ENCODE assay signal across 8 cellular contexts in the genomic region with DNA sequence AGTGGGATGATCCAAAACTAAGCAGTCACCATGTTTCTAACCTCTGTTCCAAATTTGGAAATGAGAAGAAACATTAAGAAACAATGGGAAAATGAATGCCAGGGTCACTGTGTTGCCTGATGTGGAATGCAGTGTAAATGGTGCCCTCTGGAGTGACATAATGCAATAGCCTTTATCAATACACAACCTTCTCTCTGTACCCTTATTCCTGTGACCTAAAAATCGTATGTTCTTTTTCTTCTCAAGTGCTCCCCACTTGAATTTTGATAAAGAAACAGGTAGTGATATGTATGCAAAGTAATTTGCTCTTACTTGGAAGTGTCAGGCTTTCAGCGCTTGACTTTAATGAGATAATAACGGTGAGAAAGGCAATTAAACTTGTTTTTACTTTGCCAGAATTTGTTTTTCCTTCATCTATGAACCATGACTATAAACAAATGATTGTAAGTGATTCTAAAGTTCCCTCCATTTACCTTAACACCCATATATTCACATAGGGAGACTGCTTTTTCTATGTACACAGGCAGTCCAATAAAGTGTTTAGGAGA.
A peak's percentile ranks its signal among the peaks of the same experiment; 100 is the strongest.
DNase-seq lines count a peak whose midpoint lies in the region; TF ChIP-seq lines count a peak whose summit lies in the region.

No MANE protein-coding gene starts in this region.

- no peak overlapping the region for H3K18ac ChIP-seq in mesendoderm (ENCODE audit: low read length)

- TF ChIP-seq POLR2A in vagina (IDR thresholded peaks at IDR 0.05) = no peak

- no peak overlapping the region for H2BK120ac ChIP-seq in mesendoderm (ENCODE audit: low read depth, low read length)

- no peaks in the 10 kb centered on the region for H3K79me1 ChIP-seq in mesendoderm (ENCODE audit: low read length)

- no peak overlapping the region for H3K4ac ChIP-seq in mesendoderm (ENCODE audit: low read depth, low read length)

- no peak overlapping the region for H2AK5ac ChIP-seq in mesendoderm (ENCODE audit: low read length)

- H3K4me1 ChIP-seq in mesendoderm (ENCODE audit: control insufficient read depth, low read depth, low read length) (no peaks in the 10 kb centered on the region), vagina (peaks cover 10% of the 10 kb centered on the region)

- peak; percentile 40 for DNase-seq in D341Med (ENCODE audit: low spot score)
- DNase-seq in LHCN-M2 (ENCODE audit: low read depth) = peak; percentile 49
- DNase-seq in MCF 10A (ENCODE audit: unreplicated experiment) = peak; percentile 60
- peak; percentile 32 for DNase-seq in mesendoderm
- DNase-seq in DMS79 (lab: John Stamatoyannopoulos, UW) = no peak
- no peak for DNase-seq in stimulated activated CD4-positive, alpha-beta T cell treated with anti-CD3 and anti-CD28 coated beads, Interleukin-4, amount 100 ng/mL, for 4 hours
- DNase-seq in activated effector memory CD4-positive, alpha-beta T cell treated with Interleukin-2 at 50 U/mL for 16 hours = no peak
- DNase-seq in vagina (ENCODE audit: extremely low spot score in 2 of 2) = no peak

- H3K4me3 ChIP-seq in mesendoderm (ENCODE audit: low read length) = no peak overlapping the region
- H3K4me3 ChIP-seq in vagina = no peak overlapping the region

- H3K79me2 ChIP-seq in mesendoderm (ENCODE audit: control insufficient read depth, insufficient read depth, low read length) = no peaks in the 10 kb centered on the region

- no peaks in the 10 kb centered on the region for H3K9me3 Mint-ChIP-seq in MCF 10A (ENCODE audit: unreplicated experiment)

- no CpG with 5 or more reads among the region's 3 CpGs for WGBS in mesendoderm (ENCODE audit: extremely low coverage, insufficient coverage, low lambda C conversion rate)

- H3K27ac Mint-ChIP-seq in MCF 10A (ENCODE audit: low read depth, unreplicated experiment) = peak overlapping the region; percentile 20

- POLR2A ChIA-PET in MCF 10A (lab: Yijun Ruan, JAX) = interaction anchor here (0.7 kb wide), 1 partner anchor 151 kb away, joined by 3 read pairs; no protein-coding TSS in a partner anchor

- H3K4me2 ChIP-seq in mesendoderm (ENCODE audit: low read length) = no peak overlapping the region

- H3K27ac ChIP-seq in mesendoderm (ENCODE audit: low read depth, low read length) = no peak overlapping the region
- H3K27ac ChIP-seq in vagina = no peak overlapping the region

- H3K27me3 Mint-ChIP-seq in MCF 10A (ENCODE audit: insufficient read depth, unreplicated experiment) = no peaks in the 10 kb centered on the region

- no peak overlapping the region for H3K23ac ChIP-seq in mesendoderm (ENCODE audit: low read length)

- no peak overlapping the region for H3K56ac ChIP-seq in mesendoderm (ENCODE audit: low read length)

- peaks cover 7% of the 10 kb centered on the region for H3K4me1 Mint-ChIP-seq in MCF 10A (ENCODE audit: insufficient read depth, unreplicated experiment)

- no peak overlapping the region for H3K9ac ChIP-seq in mesendoderm (ENCODE audit: low read length)

- H3K36me3 ChIP-seq in mesendoderm (ENCODE audit: control insufficient read depth, insufficient read depth, low read length) (no peaks in the 10 kb centered on the region), vagina (no peaks in the 10 kb centered on the region)

- no peak overlapping the region for H3K4me3 Mint-ChIP-seq in MCF 10A (ENCODE audit: unreplicated experiment)

- CTCF ChIA-PET in MCF 10A (lab: Yijun Ruan, JAX) = interaction anchor here (0.7 to 6.4 kb wide), 11 partner anchors 36 to 944 kb away, joined by 3 to 30 read pairs (median 3); no protein-coding TSS in a partner anchor

- no peak overlapping the region for H2BK15ac ChIP-seq in mesendoderm (replicated peaks; ENCODE audit: low read depth)

- no peaks in the 10 kb centered on the region for H3K9me3 ChIP-seq in vagina

- no TSS peak for BruUV-seq in MCF 10A (replicated peaks; lab: Mats Ljungman, UMichigan)

- no peaks in the 10 kb centered on the region for H3K27me3 ChIP-seq in mesendoderm (ENCODE audit: insufficient read depth, low read length, poor library complexity)
- H3K27me3 ChIP-seq in vagina = no peaks in the 10 kb centered on the region

- H3K36me3 Mint-ChIP-seq in MCF 10A (ENCODE audit: insufficient read depth, unreplicated experiment) = peaks cover 4% of the 10 kb centered on the region

- no peak overlapping the region for H4K8ac ChIP-seq in mesendoderm (ENCODE audit: low read depth, low read length)

- intact Hi-C loops in MCF 10A (cut with micrococcal nuclease) = loop anchor here (1.0 to 5.0 kb wide), 8 partner anchors 42 to 641 kb away; partner anchors contain the start of gene THRB
- intact Hi-C loops in vagina (cut with DNase I) = no loop called here

- TF ChIP-seq CTCF in MCF 10A (IDR thresholded peaks at IDR 0.05; ENCODE audit: unreplicated experiment) (peak; percentile 71), vagina (IDR thresholded peaks at IDR 0.05) (peak in 1 of 3 experiments; percentile 39)

- H2BK5ac ChIP-seq in mesendoderm (ENCODE audit: low read length) = no peak overlapping the region

- H4K5ac ChIP-seq in mesendoderm (ENCODE audit: low read length) = no peak overlapping the region

Comparison
In these comparisons a context has a peak if more than half of its experiments do, and no peak if none do; other contexts are left out.
1. DNase-seq: peak in D341Med (single experiment), LHCN-M2 (single experiment), MCF 10A (single experiment) and mesendoderm (single experiment); none in DMS79 (single experiment), stimulated activated CD4-positive, alpha-beta T cell treated with anti-CD3 and anti-CD28 coated beads, Interleukin-4, amount 100 ng/mL, for 4 hours (0 of 2), activated effector memory CD4-positive, alpha-beta T cell treated with Interleukin-2 at 50 U/mL for 16 hours (single experiment) and vagina (0 of 2).